ENCODE assay signal across 15 cellular contexts in the genomic region with DNA sequence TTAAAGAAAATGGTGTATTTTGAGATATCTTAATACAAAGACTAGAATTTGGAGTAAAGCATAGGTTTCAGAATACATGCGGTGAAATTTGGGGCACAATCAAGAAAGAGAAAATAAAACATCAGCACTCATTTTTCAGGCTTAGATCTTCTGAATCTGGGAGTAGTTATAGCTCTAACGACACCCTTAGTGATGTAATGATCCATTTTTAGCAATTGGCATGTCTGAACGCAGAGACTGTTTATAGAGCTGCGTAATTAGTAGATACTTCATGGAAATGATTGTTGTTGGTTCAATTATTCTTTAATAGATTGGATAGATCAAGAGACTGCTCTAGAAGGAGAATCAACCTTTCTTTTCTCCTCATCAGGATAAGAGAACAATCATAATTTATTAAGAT. TPM values are rescaled to one million over a fixed set of nuclear protein-coding genes. Genes with fewer than 3 reads are reported as not detected.
A peak's percentile ranks its signal among the peaks of the same experiment; 100 is the strongest.
DNase-seq lines count a peak whose midpoint lies in the region; ATAC-seq, FAIRE-seq and TF ChIP-seq lines count a peak whose summit lies in the region.
"Had no signal": no experiment of that assay in that cellular context is flagged by ENCODE, and none has a peak within 500 bp of the region (broad histone marks: within the 10 kb centered on the region; RNA-seq: fewer than 3 reads in every experiment).

No MANE protein-coding gene starts in this region.

- no peak for ATAC-seq in GM18909 (IDR thresholded peaks at IDR 0.05; ENCODE audit: poor library complexity, unreplicated experiment)
- no peak for ATAC-seq in sciatic nerve
- ATAC-seq: A549 had no signal

- DNase-seq in NCI-H1105 (lab: John Stamatoyannopoulos, UW): peak; percentile 33
- DNase-seq in bronchial epithelial cell (ENCODE audit: low read depth): peak; percentile 44
- DNase-seq in fibroblast of gingiva (ENCODE audit: low read depth): peak; percentile 13
- no peak for DNase-seq in suprapubic skin (ENCODE audit: low spot score in 2 of 2)
- DNase-seq in stimulated activated naive CD4-positive, alpha-beta T cell (lab: John Stamatoyannopoulos, UW): no peak
- no peak for DNase-seq in sciatic nerve (ENCODE audit: low spot score)
- DNase-seq: Calu3; CD4-positive, CD25-positive, alpha-beta regulatory T cell; DMS 273 treated with DMSO at 0.1 percent for 48 hours; GOT3; H9 had no signal

- H3K27ac ChIP-seq in suprapubic skin: peak overlapping the region; percentile 48
- H3K27ac ChIP-seq: A549; BLaER1 treated with 17β-estradiol and CSF1 and Interleukin-3, amounts not matched to agents 10 nM and 100 nM had no signal

- no peak for TF ChIP-seq CTCF in bronchial epithelial cell (IDR thresholded peaks at IDR 0.05; ENCODE audit: insufficient read depth, low read length, severe bottlenecking)
- TF ChIP-seq CTCF in suprapubic skin (IDR thresholded peaks at IDR 0.05): no peak

- no peak for TF ChIP-seq EP300 in suprapubic skin (IDR thresholded peaks at IDR 0.05)

- H3K27me3 ChIP-seq in bronchial epithelial cell (ENCODE audit: control insufficient read depth, insufficient read depth, low read length): no peaks in the 10 kb centered on the region
- no peaks in the 10 kb centered on the region for H3K27me3 ChIP-seq in suprapubic skin
- H3K27me3 ChIP-seq: BLaER1 treated with 17β-estradiol and CSF1 and Interleukin-3, amounts not matched to agents 10 nM and 100 nM had no signal

- H3K4me1 ChIP-seq in suprapubic skin: peaks cover 14% of the 10 kb centered on the region
- H3K4me1 ChIP-seq: A549 had no signal

- no peaks in the 10 kb centered on the region for H3K9me3 ChIP-seq in suprapubic skin

- intact Hi-C loops in sciatic nerve (cut with DNase I): no loop called here

- H3K36me3 ChIP-seq in bronchial epithelial cell (ENCODE audit: control insufficient read depth, insufficient read depth, low read length) (no peaks in the 10 kb centered on the region), suprapubic skin (no peaks in the 10 kb centered on the region)
- H3K36me3 ChIP-seq: BLaER1 treated with 17β-estradiol and CSF1 and Interleukin-3, amounts not matched to agents 10 nM and 100 nM had no signal

- WGBS in suprapubic skin: 19% methylated on average over 4 of the region's 4 CpGs

- no peak overlapping the region for H3K4me3 ChIP-seq in bronchial epithelial cell (ENCODE audit: low read depth, low read length)
- H3K4me3 ChIP-seq in suprapubic skin: no peak overlapping the region
- H3K4me3 ChIP-seq: A549; BLaER1 treated with 17β-estradiol and CSF1 and Interleukin-3, amounts not matched to agents 10 nM and 100 nM had no signal

- FAIRE-seq in bronchial epithelial cell (lab: Jason Lieb, UNC): no peak
- FAIRE-seq: A549, GM12891 had no signal

- TF ChIP-seq POLR2A in suprapubic skin (IDR thresholded peaks at IDR 0.05): no peak

RNA-seq across cellular contexts. Expression of gene SNRK, which starts 47.5 kb away (rescaled TPM):
- total RNA-seq in bronchial epithelial cell (28.3 and 29.7 TPM in 2 replicates), suprapubic skin (100 to 1,000 TPM; 107 to 213 (median 177) TPM), sciatic nerve (127 TPM)

Comparison
In these comparisons a context has a peak if more than half of its experiments do, and no peak if none do; other contexts are left out.
1. DNase-seq: peak in NCI-H1105 (single experiment), bronchial epithelial cell (single experiment) and fibroblast of gingiva (single experiment); none in suprapubic skin (0 of 2), stimulated activated naive CD4-positive, alpha-beta T cell (0 of 6) and sciatic nerve (single experiment).